Comparison of ENCODE assay signal across 12 cellular contexts in genomic region chr6:125546827-125547226, GRCh38.
DNase-seq lines count a peak whose midpoint lies in the region; ATAC-seq and TF ChIP-seq lines count a peak whose summit lies in the region.
"Had no signal": no experiment of that assay in that cellular context is flagged by ENCODE, and none has a peak within 500 bp of the region (broad histone marks: within the 10 kb centered on the region; RNA-seq: fewer than 3 reads in every experiment).

No MANE protein-coding gene starts in this region.

- DNase-seq in AG08395 (ENCODE audit: low spot score) (peak; percentile 25), HCT116 (ENCODE audit: low read depth, low spot score) (peak; percentile 13), SW480 (ENCODE audit: low spot score) (peak; percentile 20), left ventricle myocardium superior (no peak), SHP77 treated with DMSO at 0.1 percent for 48 hours (lab: John Stamatoyannopoulos, UW) (no peak), medulla oblongata (ENCODE audit: extremely low spot score) (no peak)
- DNase-seq: GOT3, nucleus accumbens had no signal

- RAD21 ChIA-PET in HCT116 (lab: Charles Lee; ENCODE audit: low non-redundant PET in 1 of 2, low total read pairs in 2 of 2, uncharacterized antibody in 2 of 2, unreplicated experiment in 2 of 2): no interaction called here

- ATAC-seq in HCT116 (peak; percentile 59), left ventricle myocardium superior (peak; percentile 36), HG03196 (IDR thresholded peaks at IDR 0.05; ENCODE audit: unreplicated experiment) (no peak), HG03520 (IDR thresholded peaks at IDR 0.05; ENCODE audit: unreplicated experiment) (no peak)
- ATAC-seq: esophagus mucosa had no signal

- H3K27me3 ChIP-seq in HCT116 (ENCODE audit: insufficient read depth, low read length): peaks cover 31% of the 10 kb centered on the region
- H3K27me3 ChIP-seq: BLaER1 had no signal

- no peaks in the 10 kb centered on the region for H3K9me2 ChIP-seq in HCT116 (ENCODE audit: insufficient read depth)

- no TSS peak for BruUV-seq in HCT116 (replicated peaks; lab: Mats Ljungman, UMichigan)

- intact Hi-C loops in HCT116 (cut with micrococcal nuclease): no loop called here
- intact Hi-C loops in left ventricle myocardium superior (cut with micrococcal nuclease): no loop called here

- peak in 1 of 3 experiments; percentile 20; a peak in 1 of 6 replicates for TF ChIP-seq CTCF in HCT116 (IDR thresholded peaks at IDR 0.05 in 2 of 3, conservative IDR thresholded peaks at IDR 0.05 in 1 of 3; ENCODE audit: borderline replicate concordance in 1 of 3, insufficient read depth in 1 of 3, low read depth in 2 of 3, low read length in 2 of 3)

- H3K9me3 ChIP-seq in HCT116 (ENCODE audit: control insufficient read depth in 1 of 2, insufficient read depth in 1 of 2, low read depth in 1 of 2, low read length in 2 of 2): no peaks in the 10 kb centered on the region
- H3K9me3 ChIP-seq: BLaER1 had no signal

- CTCF ChIA-PET in HCT116 (lab: Charles Lee): no interaction called here

- no peak overlapping the region for H3K4me2 ChIP-seq in HCT116 (ENCODE audit: low read length)
- H3K4me2 ChIP-seq: BLaER1 had no signal

- H3K4me3 ChIP-seq in HCT116 (replicated peaks in 1 of 2; ENCODE audit: low read depth in 1 of 2, low read length in 2 of 2): no peak overlapping the region
- H3K4me3 ChIP-seq: BLaER1 had no signal

- TF ChIP-seq RAD21 in HCT116 (IDR thresholded peaks at IDR 0.05; ENCODE audit: low read depth): peak; percentile 10; the same call in 1 of the 2 replicates

- H3K36me3 ChIP-seq in HCT116 (ENCODE audit: control insufficient read depth in 1 of 2, insufficient read depth in 2 of 2, low read length in 2 of 2): no peaks in the 10 kb centered on the region
- H3K36me3 ChIP-seq: BLaER1 had no signal

- H3K27ac ChIP-seq in HCT116 (ENCODE audit: low read depth, low read length): no peak overlapping the region
- H3K27ac ChIP-seq: BLaER1 had no signal

- H4K20me1 ChIP-seq in HCT116 (ENCODE audit: insufficient read depth): no peaks in the 10 kb centered on the region
- H4K20me1 ChIP-seq: BLaER1 had no signal

- 0 out of 4 replicates have a peak, but pooled peaks cover 0 to 3% of the 10 kb centered on the region in 2 experiments for H3K4me1 ChIP-seq in HCT116 (ENCODE audit: control insufficient read depth in 1 of 2, insufficient read depth in 2 of 2, low read length in 2 of 2)
- H3K4me1 ChIP-seq: BLaER1 had no signal

- POLR2A ChIA-PET in HCT116 (lab: Charles Lee): interaction anchor here (1.2 kb wide), 1 partner anchor 12 kb away, joined by 3 read pairs; no protein-coding TSS in a partner anchor

- no peak overlapping the region for H3K9ac ChIP-seq in HCT116 (ENCODE audit: low read length)
- H3K9ac ChIP-seq: BLaER1 had no signal

- H3K79me2 ChIP-seq in HCT116 (ENCODE audit: insufficient read depth, low read length): no peaks in the 10 kb centered on the region

- TF ChIP-seq POLR2A in HCT116 (IDR thresholded peaks at IDR 0.05; ENCODE audit: borderline replicate concordance, extremely low read depth, insufficient read depth, insufficient read length): no peak

- no peak overlapping the region for H2AFZ ChIP-seq in HCT116 (ENCODE audit: low read depth, low read length, poor library complexity, severe bottlenecking)

TF ChIP-seq in HCT116, 20 proteins besides CTCF, POLR2A, EP300 and RAD21:
- TF ChIP-seq EZH2 (IDR thresholded peaks at IDR 0.05): no peak
- TF ChIP-seq, protein P1, sequence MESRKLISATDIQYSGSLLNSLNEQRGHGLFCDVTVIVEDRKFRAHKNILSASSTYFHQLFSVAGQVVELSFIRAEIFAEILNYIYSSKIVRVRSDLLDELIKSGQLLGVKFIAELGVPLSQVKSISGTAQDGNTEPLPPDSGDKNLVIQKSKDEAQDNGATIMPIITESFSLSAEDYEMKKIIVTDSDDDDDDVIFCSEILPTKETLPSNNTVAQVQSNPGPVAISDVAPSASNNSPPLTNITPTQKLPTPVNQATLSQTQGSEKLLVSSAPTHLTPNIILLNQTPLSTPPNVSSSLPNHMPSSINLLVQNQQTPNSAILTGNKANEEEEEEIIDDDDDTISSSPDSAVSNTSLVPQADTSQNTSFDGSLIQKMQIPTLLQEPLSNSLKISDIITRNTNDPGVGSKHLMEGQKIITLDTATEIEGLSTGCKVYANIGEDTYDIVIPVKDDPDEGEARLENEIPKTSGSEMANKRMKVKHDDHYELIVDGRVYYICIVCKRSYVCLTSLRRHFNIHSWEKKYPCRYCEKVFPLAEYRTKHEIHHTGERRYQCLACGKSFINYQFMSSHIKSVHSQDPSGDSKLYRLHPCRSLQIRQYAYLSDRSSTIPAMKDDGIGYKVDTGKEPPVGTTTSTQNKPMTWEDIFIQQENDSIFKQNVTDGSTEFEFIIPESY (IDR thresholded peaks at IDR 0.05; ENCODE audit: extremely low read depth, insufficient replicate concordance, low read length): no peak
- no peak for TF ChIP-seq EZH2phosphoT487 (IDR thresholded peaks at IDR 0.05; ENCODE audit: borderline replicate concordance)
- no peak for TF ChIP-seq CEBPB (IDR thresholded peaks at IDR 0.05; ENCODE audit: low read depth)
- TF ChIP-seq EGR1 (IDR thresholded peaks at IDR 0.05; ENCODE audit: low read depth): no peak
- TF ChIP-seq ZFX (IDR thresholded peaks at IDR 0.05): no peak
- TF ChIP-seq SIN3A (IDR thresholded peaks at IDR 0.05; ENCODE audit: low read depth): no peak
TF ChIP-seq in HCT116: peak in this region for 0.

Comparison
In these comparisons a context has a peak if more than half of its experiments do, and no peak if none do; other contexts are left out.
1. DNase-seq: peak in AG08395 (single experiment), HCT116 (single experiment) and SW480 (single experiment); none in left ventricle myocardium superior (single experiment), SHP77 treated with DMSO at 0.1 percent for 48 hours (single experiment) and medulla oblongata (single experiment).
2. ATAC-seq: peak in HCT116 (single experiment) and left ventricle myocardium superior (single experiment); none in HG03196 (single experiment) and HG03520 (single experiment).